In genomic region chr6:111480988-111481830, GRCh38 we compare ENCODE assay signal across 8 cellular contexts. TPM values are rescaled to one million over a fixed set of nuclear protein-coding genes. Genes with fewer than 3 reads are reported as not detected.
A peak's percentile ranks its signal among the peaks of the same experiment; 100 is the strongest.
DNase-seq lines count a peak whose midpoint lies in the region; ATAC-seq and TF ChIP-seq lines count a peak whose summit lies in the region.

No MANE protein-coding gene starts in this region.

- peaks cover 59% of the 10 kb centered on the region for H3K27me3 Mint-ChIP-seq in WTC11 (ENCODE audit: low read depth)
- H3K27me3 Mint-ChIP-seq in stimulated activated memory B cell treated with anti-CD40 and anti-IgM and Interleukin-4, amounts not matched to agents 10 μg/mL and 1 μg/mL and 100 μg/mL, for 72 hours, result no peaks in the 10 kb centered on the region

- no peak overlapping the region for H3K27ac ChIP-seq in AG04450 (ENCODE audit: low read depth, low read length)

- H3K4me3 ChIP-seq in AG04450 (ENCODE audit: low read depth, low read length) (peak overlapping the region; percentile 86), HAP-1 (peak overlapping the region; percentile 69), iPS-11a (ENCODE audit: low read depth, low read length) (peak overlapping the region; percentile 82)

- H3K4me1 Mint-ChIP-seq in WTC11, result peaks cover 47% of the 10 kb centered on the region
- peaks cover 38% of the 10 kb centered on the region for H3K4me1 Mint-ChIP-seq in stimulated activated memory B cell treated with anti-CD40 and anti-IgM and Interleukin-4, amounts not matched to agents 10 μg/mL and 1 μg/mL and 100 μg/mL, for 72 hours

- H3K27me3 ChIP-seq in AG04450 (ENCODE audit: control insufficient read depth, insufficient read depth, low read length), result no peaks in the 10 kb centered on the region
- no peaks in the 10 kb centered on the region for H3K27me3 ChIP-seq in HAP-1 (ENCODE audit: low read depth)

- ATAC-seq in WTC11 (no peak), HG02623 (IDR thresholded peaks at IDR 0.05; ENCODE audit: unreplicated experiment) (no peak)
- no peak for ATAC-seq in stimulated activated memory B cell treated with anti-CD40 and anti-IgM and Interleukin-4, amounts not matched to agents 10 μg/mL and 1 μg/mL and 100 μg/mL, for 72 hours

- no peak overlapping the region for H3K27ac Mint-ChIP-seq in WTC11
- peak overlapping the region; percentile 90 for H3K27ac Mint-ChIP-seq in stimulated activated memory B cell treated with anti-CD40 and anti-IgM and Interleukin-4, amounts not matched to agents 10 μg/mL and 1 μg/mL and 100 μg/mL, for 72 hours

- H3K4me1 ChIP-seq in HAP-1, result peaks cover 56% of the 10 kb centered on the region

- H3K36me3 Mint-ChIP-seq in WTC11, result peaks cover 2% of the 10 kb centered on the region
- no peaks in the 10 kb centered on the region for H3K36me3 Mint-ChIP-seq in stimulated activated memory B cell treated with anti-CD40 and anti-IgM and Interleukin-4, amounts not matched to agents 10 μg/mL and 1 μg/mL and 100 μg/mL, for 72 hours

- POLR2A ChIA-PET in AG04450 (lab: Yijun Ruan, JAX), result no interaction called here
- POLR2A ChIA-PET in WTC11 (lab: Charles Lee), result no interaction called here

- TF ChIP-seq CTCF in AG04450 (IDR thresholded peaks at IDR 0.05; ENCODE audit: low read depth, low read length), result no peak
- TF ChIP-seq CTCF in WTC11 (IDR thresholded peaks at IDR 0.05), result no peak

- peaks cover under 1% of the 10 kb centered on the region; the same call in 1 of the 2 replicates for H3K36me3 ChIP-seq in HAP-1 (replicated peaks)

- CTCF ChIA-PET in AG04450 (lab: Charles Lee) (interaction anchor here (1.0 kb wide), 1 partner anchor 161 kb away, joined by 3 read pairs; no protein-coding TSS in a partner anchor), WTC11 (lab: Charles Lee) (interaction anchor here (0.8 kb wide), 1 partner anchor 222 kb away, joined by 3 read pairs; a partner anchor contains a TSS)

- no peak for DNase-seq in AG04450 (ENCODE audit: low read depth, low spot score)
- peak in 1 of 2 experiments; percentile 42 for DNase-seq in HAP-1 (ENCODE audit: low spot score in 2 of 2)
- no peak for DNase-seq in WTC11 (ENCODE audit: low spot score)
- DNase-seq in NCI-H446 treated with DMSO at 0.1 percent for 48 hours (lab: John Stamatoyannopoulos, UW), result no peak
- no peak for DNase-seq in stimulated activated CD4-positive, alpha-beta T cell treated with anti-CD3 and anti-CD28 coated beads, Interleukin-2, amount 100 ng/mL, for 48 hours

- in situ Hi-C loops in HAP-1 (cut with MboI; ENCODE audit: low sequenced_read_pairs), result no loop called here

- H3K4me3 Mint-ChIP-seq in WTC11, result peak overlapping the region; percentile 77
- peak overlapping the region; percentile 96 for H3K4me3 Mint-ChIP-seq in stimulated activated memory B cell treated with anti-CD40 and anti-IgM and Interleukin-4, amounts not matched to agents 10 μg/mL and 1 μg/mL and 100 μg/mL, for 72 hours

- peaks cover 2% of the 10 kb centered on the region for H3K9me3 Mint-ChIP-seq in WTC11
- H3K9me3 Mint-ChIP-seq in stimulated activated memory B cell treated with anti-CD40 and anti-IgM and Interleukin-4, amounts not matched to agents 10 μg/mL and 1 μg/mL and 100 μg/mL, for 72 hours, result no peaks in the 10 kb centered on the region

- H3K9me3 ChIP-seq in AG04450 (ENCODE audit: control insufficient read depth, insufficient read depth, low read length) (no peaks in the 10 kb centered on the region), HAP-1 (no peaks in the 10 kb centered on the region)

TF ChIP-seq in WTC11, 78 proteins besides CTCF, POLR2A, EP300 and RAD21:
- no peak for TF ChIP-seq FOXK1 (CRISPR knock-in tag; IDR thresholded peaks at IDR 0.05)
- TF ChIP-seq HMGA2 (CRISPR knock-in tag; IDR thresholded peaks at IDR 0.05), result no peak
- TF ChIP-seq USF1 (CRISPR knock-in tag; IDR thresholded peaks at IDR 0.05), result no peak
- no peak for TF ChIP-seq ATF3 (CRISPR knock-in tag; conservative IDR thresholded peaks at IDR 0.05)
- no peak for TF ChIP-seq GRHL2 (CRISPR knock-in tag; IDR thresholded peaks at IDR 0.05; ENCODE audit: insufficient replicate concordance, severe bottlenecking)

RNA-seq across cellular contexts. Expression of gene REV3L, which starts 1.8 kb away (rescaled TPM):
- polyA plus RNA-seq in AG04450 (2011; rRNA removed), result 26.2 and 38.4 TPM in 2 replicates
- polyA minus RNA-seq in AG04450 (2011; rRNA and poly(A)+ RNA removed), result 31.9 and 56.9 TPM in 2 replicates
- total RNA-seq in WTC11 (2021), result 5.0 to 5.7 TPM (median 5.2 TPM) in 3 replicates
